15 cellular contexts compared by ENCODE assay signal in the genomic region with DNA sequence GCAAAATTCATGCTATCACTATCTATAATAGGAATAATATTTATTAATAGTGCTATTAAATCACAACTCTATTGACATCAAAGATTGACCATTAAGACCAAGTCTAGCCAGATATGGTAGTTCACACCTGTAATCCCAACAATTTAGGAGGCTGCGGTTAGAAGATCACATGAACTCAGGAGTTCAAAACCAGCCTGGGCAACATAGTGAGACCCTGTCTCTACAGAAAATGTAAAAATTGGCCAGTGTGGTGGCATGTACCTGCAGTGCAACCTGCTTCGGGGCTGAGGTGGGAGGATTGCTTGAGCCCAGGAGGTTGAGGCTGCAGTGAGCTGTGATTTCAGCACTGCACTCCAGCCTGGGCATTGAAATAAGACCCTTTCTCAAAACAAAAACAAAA. TPM values are rescaled to one million over a fixed set of nuclear protein-coding genes. Genes with fewer than 3 reads are reported as not detected.
DNase-seq lines count a peak whose midpoint lies in the region; ATAC-seq and TF ChIP-seq lines count a peak whose summit lies in the region.
"Had no signal": no experiment of that assay in that cellular context is flagged by ENCODE, and none has a peak within 500 bp of the region (broad histone marks: within the 10 kb centered on the region; RNA-seq: fewer than 3 reads in every experiment).

No MANE protein-coding gene starts in this region.

- no peak overlapping the region for H3K4ac ChIP-seq in mesendoderm (ENCODE audit: low read depth, low read length)

- no peak for TF ChIP-seq CTCF in A673 (conservative IDR thresholded peaks at IDR 0.05; ENCODE audit: low read depth, low read length)
- no peak for TF ChIP-seq CTCF in chondrocyte (IDR thresholded peaks at IDR 0.05)

- intact Hi-C loops in A673 (cut with micrococcal nuclease; ENCODE audit: unreplicated experiment) = no loop called here

- peaks cover 99% of the 10 kb centered on the region for H3K79me2 ChIP-seq in Karpas-422 (ENCODE audit: low read length)
- peaks cover 28% of the 10 kb centered on the region for H3K79me2 ChIP-seq in mesendoderm (ENCODE audit: control insufficient read depth, insufficient read depth, low read length)

- H2BK120ac ChIP-seq in mesendoderm (ENCODE audit: low read depth, low read length) = no peak overlapping the region

- no peak for ATAC-seq in GM21381 (IDR thresholded peaks at IDR 0.05; ENCODE audit: unreplicated experiment)
- ATAC-seq in GM21515 (IDR thresholded peaks at IDR 0.05; ENCODE audit: unreplicated experiment) = no peak
- ATAC-seq: HCT116 had no signal

- H3K27me3 Mint-ChIP-seq in chondrocyte (ENCODE audit: low read depth) = no peaks in the 10 kb centered on the region
- H3K27me3 Mint-ChIP-seq: CD4-positive, alpha-beta memory T cell; IgD-negative memory B cell had no signal

- H4K5ac ChIP-seq in mesendoderm (ENCODE audit: low read length) = no peak overlapping the region

- DNase-seq in A673 (ENCODE audit: low spot score) (no peak), Karpas-422 (no peak), chondrocyte (ENCODE audit: low spot score) (no peak), mesendoderm (no peak), NCI-H226 (no peak), HAP-1 (ENCODE audit: low spot score in 2 of 2) (no peak)
- DNase-seq: 8988T; BE2C; CD4-positive, alpha-beta memory T cell; DMS79 had no signal

- in situ Hi-C loops in HAP-1 (cut with MboI; ENCODE audit: low sequenced_read_pairs) = no loop called here

- H2AK5ac ChIP-seq in mesendoderm (ENCODE audit: low read length) = no peak overlapping the region

- H3K18ac ChIP-seq in mesendoderm (ENCODE audit: low read length) = no peak overlapping the region

- H3K9me3 ChIP-seq in A673 (ENCODE audit: low read depth, low read length, poor library complexity, severe bottlenecking) (no peaks in the 10 kb centered on the region), Karpas-422 (ENCODE audit: low read length) (no peaks in the 10 kb centered on the region), HAP-1 (no peaks in the 10 kb centered on the region; the same call in 1 of the 2 replicates)
- H3K9me3 ChIP-seq: BE2C had no signal

- H4K20me1 ChIP-seq in Karpas-422 (ENCODE audit: insufficient read depth, low read depth, low read length) = no peaks in the 10 kb centered on the region

- H3K4me3 ChIP-seq in A673 (ENCODE audit: low read depth, low read length, poor library complexity, severe bottlenecking) (no peak overlapping the region), Karpas-422 (ENCODE audit: low read length) (no peak overlapping the region), mesendoderm (ENCODE audit: low read length) (no peak overlapping the region), HAP-1 (no peak overlapping the region)

- no CpG with 5 or more reads among the region's 2 CpGs for WGBS in mesendoderm (ENCODE audit: extremely low coverage, insufficient coverage, low lambda C conversion rate)

- H2BK5ac ChIP-seq in mesendoderm (ENCODE audit: low read length) = no peak overlapping the region

- H3K27ac Mint-ChIP-seq in chondrocyte (ENCODE audit: unreplicated experiment) = peak overlapping the region; percentile 22

- BruUV-seq in A673 (replicated peaks; lab: Mats Ljungman, UMichigan) = no TSS peak

- peak overlapping the region; percentile 44 for H3K27ac ChIP-seq in A673 (ENCODE audit: low read depth, low read length, poor library complexity, severe bottlenecking)
- H3K27ac ChIP-seq in Karpas-422 (ENCODE audit: low read length) = no peak overlapping the region
- no peak overlapping the region for H3K27ac ChIP-seq in mesendoderm (ENCODE audit: low read depth, low read length)
- H3K27ac ChIP-seq: C4-2B had no signal

- H3K27me3 ChIP-seq in A673 (replicated peaks; ENCODE audit: insufficient read depth, low read depth, low read length, poor library complexity) = no peaks in the 10 kb centered on the region
- no peaks in the 10 kb centered on the region for H3K27me3 ChIP-seq in Karpas-422 (ENCODE audit: low read length)
- H3K27me3 ChIP-seq in mesendoderm (ENCODE audit: insufficient read depth, low read length, poor library complexity) = no peaks in the 10 kb centered on the region
- H3K27me3 ChIP-seq in HAP-1 (ENCODE audit: low read depth) = no peaks in the 10 kb centered on the region
- H3K27me3 ChIP-seq: BE2C had no signal

- H3K9me2 ChIP-seq in Karpas-422 (replicated peaks; ENCODE audit: insufficient read depth, low read length) = no peaks in the 10 kb centered on the region

- H3K56ac ChIP-seq in mesendoderm (ENCODE audit: low read length) = no peak overlapping the region

- peaks cover 6% of the 10 kb centered on the region for H3K79me1 ChIP-seq in mesendoderm (ENCODE audit: low read length)

- POLR2A ChIA-PET in A673 (lab: Charles Lee; ENCODE audit: low non-redundant PET) = no interaction called here

- H3K4me3 Mint-ChIP-seq in chondrocyte (ENCODE audit: unreplicated experiment) = no peak overlapping the region
- H3K4me3 Mint-ChIP-seq: CD4-positive, alpha-beta memory T cell had no signal

- H3K4me2 ChIP-seq in Karpas-422 (ENCODE audit: low read depth, low read length, poor library complexity, severe bottlenecking) (peak overlapping the region; percentile 1), mesendoderm (ENCODE audit: low read length) (no peak overlapping the region)

- H3K4me1 ChIP-seq in A673 (ENCODE audit: insufficient read depth, low read length, poor library complexity, severe bottlenecking) (peaks cover 52% of the 10 kb centered on the region), Karpas-422 (ENCODE audit: low read length) (peaks cover 58% of the 10 kb centered on the region), mesendoderm (ENCODE audit: control insufficient read depth, low read depth, low read length) (peaks cover 2% of the 10 kb centered on the region), HAP-1 (peaks cover 4% of the 10 kb centered on the region)

- CTCF ChIA-PET in A673 (lab: Charles Lee) = no interaction called here

- H3K9ac ChIP-seq in Karpas-422 (ENCODE audit: low read length) (no peak overlapping the region), mesendoderm (ENCODE audit: low read length) (no peak overlapping the region)

- H3K4me1 Mint-ChIP-seq in chondrocyte (ENCODE audit: low read depth) = peaks cover 40% of the 10 kb centered on the region

- H3K36me3 ChIP-seq in A673 (ENCODE audit: insufficient read depth, low read length, poor library complexity, severe bottlenecking) (peaks cover 10% of the 10 kb centered on the region), Karpas-422 (ENCODE audit: insufficient read depth, low read length) (peaks cover 72% of the 10 kb centered on the region), mesendoderm (ENCODE audit: control insufficient read depth, insufficient read depth, low read length) (no peaks in the 10 kb centered on the region), HAP-1 (replicated peaks) (peaks cover 9% of the 10 kb centered on the region; the same call in 1 of the 2 replicates)

- no peak overlapping the region for H2BK15ac ChIP-seq in mesendoderm (replicated peaks; ENCODE audit: low read depth)

- peaks cover 4% of the 10 kb centered on the region for H3K36me3 Mint-ChIP-seq in chondrocyte (ENCODE audit: low read depth)

- no peak overlapping the region for H2AFZ ChIP-seq in Karpas-422 (ENCODE audit: low read length)

- no peak overlapping the region for H3K23ac ChIP-seq in mesendoderm (ENCODE audit: low read length)

- no peaks in the 10 kb centered on the region for H3K9me3 Mint-ChIP-seq in chondrocyte (ENCODE audit: low read depth)
- H3K9me3 Mint-ChIP-seq: CD4-positive, alpha-beta memory T cell; IgD-negative memory B cell had no signal

- peak overlapping the region; percentile 1 for H4K8ac ChIP-seq in mesendoderm (ENCODE audit: low read depth, low read length)

RNA-seq across cellular contexts. Expression of a gene that starts 11.0 kb away (rescaled TPM):
- total RNA-seq in A673 (2021) (107 and 111 TPM in 2 replicates), chondrocyte (69.3 to 79.4 TPM (median 74.7 TPM) in 3 replicates)
- total RNA-seq in Karpas-422 (2014; rRNA removed; shearing (Covaris generic); ENCODE audit: low replicate concordance) = 85.9 and 169 TPM in 2 replicates
- polyA plus RNA-seq in mesendoderm (2013, experiment 1 of 2) = 45.3 TPM
- polyA plus RNA-seq in mesendoderm (2013, experiment 2 of 2) = 45.4 TPM

RNA-seq across cellular contexts. Expression of a gene that starts 11.3 kb away (rescaled TPM):
- 11.7 and 12.6 TPM in 2 replicates for total RNA-seq in A673 (2021)
- 42.2 and 42.5 TPM in 2 replicates for total RNA-seq in Karpas-422 (2014; rRNA removed; shearing (Covaris generic); ENCODE audit: low replicate concordance)
- 8.6 to 9.6 TPM (median 9.0 TPM) in 3 replicates for total RNA-seq in chondrocyte
- 8.6 TPM for polyA plus RNA-seq in mesendoderm (2013, experiment 1 of 2)
- 8.7 TPM for polyA plus RNA-seq in mesendoderm (2013, experiment 2 of 2)
